ENCODE assay signal across 8 cellular contexts in genomic region chr19:38336638-38337359, GRCh38. TPM values are rescaled to one million over a fixed set of nuclear protein-coding genes. Genes with fewer than 3 reads are reported as not detected.
DNase-seq lines count a peak whose midpoint lies in the region; ATAC-seq and TF ChIP-seq lines count a peak whose summit lies in the region.

No MANE protein-coding gene starts in this region.

- H3K36me3 ChIP-seq in HUES6 (ENCODE audit: control insufficient read depth, insufficient read depth, low read length) (no peaks in the 10 kb centered on the region), NT2/D1 (ENCODE audit: insufficient read depth, insufficient read length, low read length) (no peaks in the 10 kb centered on the region), endodermal cell (ENCODE audit: control insufficient read depth, insufficient read depth, low read length) (no peaks in the 10 kb centered on the region)

- H3K4me1 ChIP-seq in HUES6 (ENCODE audit: control insufficient read depth, insufficient read depth, low read length), result peaks cover 11% of the 10 kb centered on the region
- H3K4me1 ChIP-seq in NT2/D1 (ENCODE audit: insufficient read depth, insufficient read length), result peaks cover 3% of the 10 kb centered on the region
- no peaks in the 10 kb centered on the region for H3K4me1 ChIP-seq in endodermal cell (ENCODE audit: control insufficient read depth, insufficient read depth, low read length)

- peak; percentile 50 for ATAC-seq in GM21390 (IDR thresholded peaks at IDR 0.05; ENCODE audit: unreplicated experiment)

- peak overlapping the region; percentile 77 for H3K4me3 ChIP-seq in HUES6 (ENCODE audit: low read depth, low read length)
- H3K4me3 ChIP-seq in NT2/D1 (ENCODE audit: insufficient read length, low read depth), result peak overlapping the region; percentile 47
- peak overlapping the region; percentile 89 for H3K4me3 ChIP-seq in endodermal cell (ENCODE audit: low read length)

- H3K9me3 ChIP-seq in HUES6 (ENCODE audit: control insufficient read depth, insufficient read depth, low read depth, low read length) (no peaks in the 10 kb centered on the region), NT2/D1 (ENCODE audit: insufficient read depth, low read length) (no peaks in the 10 kb centered on the region), endodermal cell (ENCODE audit: control insufficient read depth, low read length) (no peaks in the 10 kb centered on the region)

- 9 to 16% methylated on average over 25 to 41 of the region's 41 CpGs for WGBS in endodermal cell (ENCODE audit: insufficient coverage in 1 of 2, insufficient read length in 1 of 2), 2 experiments

- DNase-seq in COR-L47 (lab: John Stamatoyannopoulos, UW), result peak; percentile 90
- DNase-seq in NT2/D1 (ENCODE audit: low read depth, low spot score), result peak; percentile 81
- peak; percentile 80 for DNase-seq in activated CD8-positive, alpha-beta memory T cell treated with anti-CD3 and anti-CD28 coated beads, Interleukin-2, amount 50 U/mL, for 1 hour (ENCODE audit: extremely low read depth)
- DNase-seq in endodermal cell, result peak; percentile 99
- peak; percentile 89 to 94 for DNase-seq in mesothelial cell of epicardium (ENCODE audit: low spot score in 2 of 2, unreplicated experiment in 2 of 2)
- DNase-seq in stimulated activated CD8-positive, alpha-beta memory T cell treated with anti-CD3 and anti-CD28 coated beads, Interleukin-15, amount 100 ng/mL, for 24 hours (ENCODE audit: low read depth), result peak; percentile 81

- H3K36me3 Mint-ChIP-seq in endodermal cell (ENCODE audit: low read depth), result no peaks in the 10 kb centered on the region
- peaks cover 4% of the 10 kb centered on the region for H3K36me3 Mint-ChIP-seq in mesothelial cell of epicardium

- H3K27me3 ChIP-seq in HUES6 (ENCODE audit: control insufficient read depth, insufficient read depth, low read length) (no peaks in the 10 kb centered on the region), NT2/D1 (ENCODE audit: insufficient read depth, insufficient read length) (no peaks in the 10 kb centered on the region), endodermal cell (ENCODE audit: control insufficient read depth, insufficient read depth, low read length, poor library complexity, severe bottlenecking) (no peaks in the 10 kb centered on the region)

- H3K4me1 Mint-ChIP-seq in endodermal cell (peaks cover 9% of the 10 kb centered on the region), mesothelial cell of epicardium (peaks cover 15% of the 10 kb centered on the region)

- H3K4me3 Mint-ChIP-seq in endodermal cell, result peak overlapping the region; percentile 73
- H3K4me3 Mint-ChIP-seq in mesothelial cell of epicardium, result peak overlapping the region; percentile 87

- H3K9ac ChIP-seq in HUES6 (ENCODE audit: low read length), result no peak overlapping the region
- peak overlapping the region; percentile 81 for H3K9ac ChIP-seq in NT2/D1 (ENCODE audit: insufficient read length, low read depth)
- no peak overlapping the region for H3K9ac ChIP-seq in endodermal cell (ENCODE audit: extremely low read depth, low read length, poor library complexity, severe bottlenecking)

- TF ChIP-seq CTCF in endodermal cell (conservative IDR thresholded peaks at IDR 0.05), result no peak
- no peak for TF ChIP-seq CTCF in mesothelial cell of epicardium (IDR thresholded peaks at IDR 0.05; ENCODE audit: unreplicated experiment)

- H3K27ac Mint-ChIP-seq in endodermal cell, result peak overlapping the region; percentile 69
- H3K27ac Mint-ChIP-seq in mesothelial cell of epicardium, result peak overlapping the region; percentile 99

- H3K27ac ChIP-seq in HUES6 (ENCODE audit: low read depth, low read length) (no peak overlapping the region), endodermal cell (ENCODE audit: low read depth, low read length) (peak overlapping the region; percentile 70)

- H3K9me3 Mint-ChIP-seq in endodermal cell (no peaks in the 10 kb centered on the region), mesothelial cell of epicardium (no peaks in the 10 kb centered on the region)

- peaks cover 1% of the 10 kb centered on the region for H3K27me3 Mint-ChIP-seq in endodermal cell (ENCODE audit: insufficient read depth)
- H3K27me3 Mint-ChIP-seq in mesothelial cell of epicardium (ENCODE audit: low read depth), result no peaks in the 10 kb centered on the region

RNA-seq across cellular contexts. Expression of gene CATSPERG, which starts 1.2 kb away (rescaled TPM):
- total RNA-seq in endodermal cell (1 to 10 TPM; 2.5 to 8.9 TPM), mesothelial cell of epicardium (26.4 to 30.3 TPM (median 26.6 TPM) in 3 replicates)
- 3.5 TPM for polyA plus RNA-seq in endodermal cell (2013, experiment 1 of 2)
- polyA plus RNA-seq in endodermal cell (2013, experiment 2 of 2), result 3.4 TPM

RNA-seq across cellular contexts. Expression of gene KCNK6, which starts 17.2 kb away (rescaled TPM):
- total RNA-seq in endodermal cell (1 to 10 TPM; 5.1 to 8.9 TPM), mesothelial cell of epicardium (2.8 to 2.9 TPM (median 2.9 TPM) in 3 replicates)
- polyA plus RNA-seq in endodermal cell (2013, experiment 1 of 2), result 2.2 TPM
- polyA plus RNA-seq in endodermal cell (2013, experiment 2 of 2), result 2.1 TPM

RNA-seq across cellular contexts. Expression of gene YIF1B, which starts 21.1 kb away (rescaled TPM):
- total RNA-seq in endodermal cell, result 10 to 100 TPM; 68.6 to 74.6 TPM
- polyA plus RNA-seq in endodermal cell (2013, experiment 1 of 2), result 97.3 TPM
- polyA plus RNA-seq in endodermal cell (2013, experiment 2 of 2), result 90.6 TPM
- total RNA-seq in mesothelial cell of epicardium, result 29.9 to 34.1 TPM (median 31.5 TPM) in 3 replicates

RNA-seq across cellular contexts. Expression of gene C19orf33, which starts 32.7 kb away (rescaled TPM):
- total RNA-seq in endodermal cell (10 to 100 TPM in 1 of 2 donors, 1 to 10 TPM in 1; 2.9 to 13.2 TPM), mesothelial cell of epicardium (4.2 to 5.9 TPM (median 4.6 TPM) in 3 replicates)
- polyA plus RNA-seq in endodermal cell (2013, experiment 1 of 2), result not detected
- not detected for polyA plus RNA-seq in endodermal cell (2013, experiment 2 of 2)

RNA-seq across cellular contexts. Expression of gene PSMD8, which starts 37.6 kb away (rescaled TPM):
- total RNA-seq in endodermal cell (100 to 1,000 TPM; 168 to 178 TPM), mesothelial cell of epicardium (131 to 144 TPM (median 135 TPM) in 3 replicates)
- 222 TPM for polyA plus RNA-seq in endodermal cell (2013, experiment 1 of 2)
- polyA plus RNA-seq in endodermal cell (2013, experiment 2 of 2), result 223 TPM
